ENCODE assay signal across 9 cellular contexts in the genomic region with DNA sequence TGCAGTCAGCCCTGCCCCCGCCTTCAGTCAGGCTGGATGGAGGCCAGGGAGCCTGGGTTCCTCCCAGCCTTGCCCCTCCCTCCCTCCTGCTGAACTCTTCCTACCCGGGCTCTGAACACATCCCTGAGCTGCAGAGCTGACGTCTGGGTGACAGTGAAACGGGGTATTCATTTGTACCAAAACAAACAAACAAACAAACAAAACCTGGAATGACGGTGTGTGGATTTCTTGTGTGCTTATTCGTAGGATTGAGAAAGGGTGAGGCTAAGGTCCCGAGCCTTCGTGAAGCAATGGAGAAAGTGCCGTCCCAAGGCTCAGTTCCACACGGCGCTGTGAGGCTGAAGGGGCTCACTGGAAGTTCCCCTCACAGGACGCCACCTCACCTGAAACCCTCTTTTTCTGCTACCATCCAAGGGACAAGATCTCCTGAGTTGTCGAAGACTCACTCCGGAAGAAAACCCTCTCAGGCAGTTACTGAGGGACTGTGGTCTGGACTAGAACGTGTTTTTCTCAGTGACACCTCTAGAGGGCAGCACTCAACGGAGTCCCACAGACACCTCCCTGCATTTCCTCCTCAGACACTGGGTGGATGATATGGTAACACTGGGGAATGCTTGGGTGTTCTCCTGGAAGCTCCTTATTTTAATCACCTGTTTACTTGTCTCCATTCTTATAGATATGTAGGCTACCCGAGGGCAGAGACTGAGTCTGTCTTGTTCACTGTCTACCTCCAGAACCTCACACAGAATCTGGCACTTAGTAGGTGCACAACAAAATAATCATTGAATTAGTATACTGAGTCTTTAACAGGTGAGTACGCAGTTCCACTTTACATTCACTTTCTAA. TPM values are rescaled to one million over a fixed set of nuclear protein-coding genes. Genes with fewer than 3 reads are reported as not detected.
DNase-seq lines count a peak whose midpoint lies in the region; ATAC-seq and TF ChIP-seq lines count a peak whose summit lies in the region.
"Had no signal": no experiment of that assay in that cellular context is flagged by ENCODE, and none has a peak within 500 bp of the region (broad histone marks: within the 10 kb centered on the region; RNA-seq: fewer than 3 reads in every experiment).

No MANE protein-coding gene starts in this region.

- DNase-seq in AML-193 (lab: John Stamatoyannopoulos, UW) = peak; percentile 84 to 87
- peak; percentile 55 for DNase-seq in NCI-H226
- DNase-seq in activated CD4-positive, CD25-positive, alpha-beta regulatory T cell treated with anti-CD3 and anti-CD28 coated beads, Interleukin-2, amount 50 U/mL, for 72 hours = peak; percentile 50
- DNase-seq in choroid plexus epithelial cell (ENCODE audit: low read depth) = peak; percentile 78
- DNase-seq in left lobe of liver (ENCODE audit: low spot score) = peak; percentile 69
- DNase-seq in stimulated activated CD4-positive, alpha-beta T cell treated with anti-CD3 and anti-CD28 coated beads, Interleukin-2, amount 100 ng/mL, for 48 hours = peak; percentile 50 to 57

- TF ChIP-seq CTCF in choroid plexus epithelial cell (conservative IDR thresholded peaks at IDR 0.05; ENCODE audit: low read depth, low read length) = peak; percentile 83

- H3K4me3 ChIP-seq in choroid plexus epithelial cell (ENCODE audit: low read depth, low read length) = peak overlapping the region; percentile 61

- ATAC-seq in GM19023 (IDR thresholded peaks at IDR 0.05; ENCODE audit: unreplicated experiment) = peak; percentile 99
- ATAC-seq in HG03196 (IDR thresholded peaks at IDR 0.05; ENCODE audit: unreplicated experiment) = peak; percentile 100
- peak; percentile 100 for ATAC-seq in left lobe of liver

RNA-seq across cellular contexts. Expression of a gene that starts 27.3 kb away (rescaled TPM):
- not detected for total RNA-seq in left lobe of liver
- total RNA-seq: T-helper 2 cell treated with Interferon-gamma antibody and Interleukin-4, amounts not matched to agents 100 ng/mL and 5 ng/mL, for 36 hours had no signal

RNA-seq across cellular contexts. Expression of a gene that starts 41.6 kb away (rescaled TPM):
- not detected for total RNA-seq in left lobe of liver
- total RNA-seq: T-helper 2 cell treated with Interferon-gamma antibody and Interleukin-4, amounts not matched to agents 100 ng/mL and 5 ng/mL, for 36 hours had no signal

Comparison
In these comparisons a context has a peak if more than half of its experiments do, and no peak if none do; other contexts are left out.
1. Peak in every context shown above with its lines: DNase-seq, ATAC-seq and H3K4me3 ChIP-seq.